ENCODE assay signal across 16 cellular contexts in the genomic region with DNA sequence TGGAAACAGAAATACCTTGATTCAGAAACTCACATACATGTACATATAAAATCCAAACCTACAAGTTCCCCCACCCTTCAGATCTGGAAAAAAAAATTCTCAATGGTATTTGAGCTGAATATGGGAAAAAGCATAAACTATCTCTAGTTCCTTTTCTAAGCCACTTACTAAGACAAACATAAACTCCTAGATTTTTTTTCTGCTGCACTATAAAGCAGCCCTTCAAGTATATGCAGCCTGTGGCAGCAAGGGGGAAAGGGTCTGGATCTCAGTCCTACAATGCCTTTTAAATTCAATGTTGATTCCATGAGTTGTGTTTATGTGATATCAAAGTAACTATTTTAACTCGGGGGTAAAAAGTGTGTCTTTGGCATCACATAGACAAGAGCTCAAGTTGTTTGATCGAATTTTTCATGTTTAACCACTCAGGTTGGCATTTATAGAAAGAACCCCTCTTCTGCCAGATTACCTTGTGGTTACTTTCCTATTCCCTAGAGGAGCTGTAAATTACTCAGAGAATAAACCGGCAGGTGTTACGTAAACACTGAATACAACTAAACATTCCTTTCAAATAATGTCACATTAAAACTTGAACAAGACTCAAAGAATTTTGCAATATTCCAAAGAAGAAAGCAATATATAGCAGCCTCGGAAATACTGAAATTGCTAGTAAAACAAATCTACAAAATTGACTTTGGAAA.
DNase-seq lines count a peak whose midpoint lies in the region; ATAC-seq and TF ChIP-seq lines count a peak whose summit lies in the region.
"Had no signal": no experiment of that assay in that cellular context is flagged by ENCODE, and none has a peak within 500 bp of the region (broad histone marks: within the 10 kb centered on the region; RNA-seq: fewer than 3 reads in every experiment).

No MANE protein-coding gene starts in this region.

- peaks cover 7% of the 10 kb centered on the region for H3K9me3 Mint-ChIP-seq in neural progenitor cell
- H3K9me3 Mint-ChIP-seq in stimulated activated naive CD8-positive, alpha-beta T cell treated with anti-CD3 and anti-CD28 coated beads, Interleukin-15, amount 100 ng/mL, for 72 hours, result no peaks in the 10 kb centered on the region
- H3K9me3 Mint-ChIP-seq: T-helper 2 cell treated with Interferon-gamma antibody and Interleukin-4, amounts not matched to agents 5 μg/mL and 100 μg/mL, for 36 hours had no signal

- ATAC-seq in GM18511 (IDR thresholded peaks at IDR 0.05; ENCODE audit: unreplicated experiment) (no peak), HG03025 (IDR thresholded peaks at IDR 0.05; ENCODE audit: low FRiP score, unreplicated experiment) (no peak)
- no peak for ATAC-seq in stimulated activated naive CD8-positive, alpha-beta T cell treated with anti-CD3 and anti-CD28 coated beads, Interleukin-15, amount 100 ng/mL, for 72 hours
- ATAC-seq: Panc1 had no signal

- peaks cover 19% of the 10 kb centered on the region for H3F3A ChIP-seq in GM23248 (ENCODE audit: insufficient read depth)
- no peaks in the 10 kb centered on the region for H3F3A ChIP-seq in neural progenitor cell (ENCODE audit: low read depth)

- H3K27ac ChIP-seq in GM23248, result no peak overlapping the region
- H3K27ac ChIP-seq in neural progenitor cell, result no peak overlapping the region

- peaks cover 11% of the 10 kb centered on the region for H3K4me1 Mint-ChIP-seq in neural progenitor cell
- no peaks in the 10 kb centered on the region for H3K4me1 Mint-ChIP-seq in stimulated activated naive CD8-positive, alpha-beta T cell treated with anti-CD3 and anti-CD28 coated beads, Interleukin-15, amount 100 ng/mL, for 72 hours
- H3K4me1 Mint-ChIP-seq: B cell had no signal

- H3K9me3 ChIP-seq in GM23248 (ENCODE audit: low read depth), result no peaks in the 10 kb centered on the region
- no peaks in the 10 kb centered on the region for H3K9me3 ChIP-seq in neural progenitor cell (ENCODE audit: low read depth)

- in situ Hi-C loops in GM23248 (cut with MboI), result no loop called here

- H3K36me3 ChIP-seq in GM23248 (ENCODE audit: low read depth) (no peaks in the 10 kb centered on the region), neural progenitor cell (no peaks in the 10 kb centered on the region)

- H3K9me2 ChIP-seq in GM23248 (ENCODE audit: insufficient read depth), result no peaks in the 10 kb centered on the region

- H3K4me2 ChIP-seq in GM23248 (ENCODE audit: unreplicated experiment), result peak overlapping the region; percentile 32
- H3K4me2 ChIP-seq in neural progenitor cell, result no peak overlapping the region

- peak; percentile 62 for DNase-seq in A172 (ENCODE audit: low spot score)
- peak; percentile 83 for DNase-seq in GM23248
- peak; percentile 8 for DNase-seq in RKO (ENCODE audit: low spot score)
- peak; percentile 88 for DNase-seq in fibroblast of pulmonary artery (ENCODE audit: low read depth)
- no peak for DNase-seq in neural progenitor cell (ENCODE audit: low spot score)
- DNase-seq in stimulated activated naive CD8-positive, alpha-beta T cell treated with anti-CD3 and anti-CD28 coated beads, Interleukin-15, amount 100 ng/mL, for 72 hours, result no peak
- DNase-seq: activated CD4-positive, alpha-beta T cell treated with anti-CD3 and anti-CD28 coated beads, Interleukin-2, amount 50 U/mL, for 4 hours; activated gamma-delta T cell; cerebellar nuclear complex; Karpas-422; stimulated activated naive CD4-positive, alpha-beta T cell had no signal

- H3K36me3 Mint-ChIP-seq in neural progenitor cell, result peaks cover 2% of the 10 kb centered on the region

- no peaks in the 10 kb centered on the region for H3K27me3 Mint-ChIP-seq in neural progenitor cell (ENCODE audit: insufficient read depth, low read depth)
- no peaks in the 10 kb centered on the region for H3K27me3 Mint-ChIP-seq in stimulated activated naive CD8-positive, alpha-beta T cell treated with anti-CD3 and anti-CD28 coated beads, Interleukin-15, amount 100 ng/mL, for 72 hours

- no peak overlapping the region for H3K27ac Mint-ChIP-seq in neural progenitor cell
- H3K27ac Mint-ChIP-seq in stimulated activated naive CD8-positive, alpha-beta T cell treated with anti-CD3 and anti-CD28 coated beads, Interleukin-15, amount 100 ng/mL, for 72 hours, result no peak overlapping the region
- H3K27ac Mint-ChIP-seq: B cell; T-helper 2 cell treated with Interferon-gamma antibody and Interleukin-4, amounts not matched to agents 5 μg/mL and 100 μg/mL, for 36 hours had no signal

- H4K20me1 ChIP-seq in GM23248 (ENCODE audit: insufficient read depth) (no peaks in the 10 kb centered on the region), neural progenitor cell (ENCODE audit: low read depth) (no peaks in the 10 kb centered on the region)

- H3K27me3 ChIP-seq in GM23248 (replicated peaks; ENCODE audit: insufficient read depth), result no peaks in the 10 kb centered on the region; the same call in 1 of the 2 replicates
- no peaks in the 10 kb centered on the region for H3K27me3 ChIP-seq in neural progenitor cell

- H3K9ac ChIP-seq in GM23248 (no peak overlapping the region), neural progenitor cell (no peak overlapping the region)

- 15 to 23% methylated on average over 5 of the region's 5 CpGs for WGBS in GM23248 (ENCODE audit: low coverage in 1 of 2, low lambda C conversion rate in 2 of 2, missing lambda C conversion rate in 2 of 2), 2 experiments

- H2AFZ ChIP-seq in GM23248 (no peak overlapping the region), neural progenitor cell (replicated peaks) (no peak overlapping the region)

- H3K79me2 ChIP-seq in GM23248 (ENCODE audit: insufficient read depth) (no peaks in the 10 kb centered on the region), neural progenitor cell (ENCODE audit: low read depth) (no peaks in the 10 kb centered on the region)

- H3K4me1 ChIP-seq in GM23248 (ENCODE audit: insufficient read depth) (peaks cover 29% of the 10 kb centered on the region), neural progenitor cell (no peaks in the 10 kb centered on the region)

- TF ChIP-seq CTCF in fibroblast of pulmonary artery (IDR thresholded peaks at IDR 0.05; ENCODE audit: low read length, missing control alignments), result no peak
- TF ChIP-seq CTCF in neural progenitor cell (IDR thresholded peaks at IDR 0.05), result no peak

- H3K4me3 ChIP-seq in GM23248 (peak overlapping the region; percentile 38), fibroblast of pulmonary artery (replicated peaks; ENCODE audit: low read depth, low read length) (no peak overlapping the region), neural progenitor cell (no peak overlapping the region)

- H3K4me3 Mint-ChIP-seq in neural progenitor cell, result no peak overlapping the region
- H3K4me3 Mint-ChIP-seq in stimulated activated naive CD8-positive, alpha-beta T cell treated with anti-CD3 and anti-CD28 coated beads, Interleukin-15, amount 100 ng/mL, for 72 hours, result no peak overlapping the region
- H3K4me3 Mint-ChIP-seq: B cell; T-helper 2 cell treated with Interferon-gamma antibody and Interleukin-4, amounts not matched to agents 5 μg/mL and 100 μg/mL, for 36 hours had no signal

Comparison
In these comparisons a context has a peak if more than half of its experiments do, and no peak if none do; other contexts are left out.
1. DNase-seq: peak in A172 (single experiment), GM23248 (single experiment), RKO (single experiment) and fibroblast of pulmonary artery (single experiment); none in neural progenitor cell (single experiment) and stimulated activated naive CD8-positive, alpha-beta T cell treated with anti-CD3 and anti-CD28 coated beads, Interleukin-15, amount 100 ng/mL, for 72 hours (0 of 2).